In genomic region chr7:123292227-123292626, GRCh38 we compare ENCODE assay signal across 11 cellular contexts.
"Had no signal": no experiment of that assay in that cellular context is flagged by ENCODE, and none has a peak within 500 bp of the region (broad histone marks: within the 10 kb centered on the region; RNA-seq: fewer than 3 reads in every experiment).

No MANE protein-coding gene starts in this region.

- FAIRE-seq: H1, H54 had no signal

- ATAC-seq: GM23338, HCT116 had no signal

- H3K4me3 ChIP-seq: GM23248, GM23338, HAP-1 had no signal

- DNase-seq: GM23248, GOT3, H7, H9, HCEC 1CT, HFFc6 had no signal

- H3K9me3 ChIP-seq: HAP-1 had no signal

- H3K36me3 ChIP-seq: HAP-1 had no signal

- H3K4me1 ChIP-seq: HAP-1 had no signal
